ENCODE assay signal across 8 cellular contexts in genomic region chr10:102648889-102649752, GRCh38. TPM values are rescaled to one million over a fixed set of nuclear protein-coding genes. Genes with fewer than 3 reads are reported as not detected.
DNase-seq lines count a peak whose midpoint lies in the region; ATAC-seq, FAIRE-seq and TF ChIP-seq lines count a peak whose summit lies in the region.

No MANE protein-coding gene starts in this region.

- FAIRE-seq in GM19239 (lab: Jason Lieb, UNC): peak; percentile 37

- TF ChIP-seq POLR2A in sigmoid colon (IDR thresholded peaks at IDR 0.05): no peak

- peaks cover 10% of the 10 kb centered on the region for H3K36me3 Mint-ChIP-seq in activated naive CD4-positive, alpha-beta T cell treated with anti-CD3 and anti-CD28 coated beads for 36 hours (ENCODE audit: low read depth)

- H3K27me3 ChIP-seq in left ventricle myocardium inferior (ENCODE audit: low read depth) (no peaks in the 10 kb centered on the region), sigmoid colon (no peaks in the 10 kb centered on the region)

- DNase-seq in GM19239 (ENCODE audit: insufficient read length, low spot score) (no peak), left ventricle myocardium inferior (peak; percentile 47), sigmoid colon (no peak), cerebellum (ENCODE audit: low spot score) (no peak), NCI-H2107 (lab: John Stamatoyannopoulos, UW) (no peak), cortex of kidney (lab: John Stamatoyannopoulos, UW) (no peak), sciatic nerve (ENCODE audit: low spot score) (no peak)
- DNase-seq in activated naive CD4-positive, alpha-beta T cell treated with anti-CD3 and anti-CD28 coated beads for 36 hours: peak; percentile 61

- H3K4me1 ChIP-seq in left ventricle myocardium inferior (peaks cover 98% of the 10 kb centered on the region), sigmoid colon (peaks cover 0 to 80% (median 73%) of the 10 kb centered on the region in 4 donors)

- TF ChIP-seq CTCF in left ventricle myocardium inferior (IDR thresholded peaks at IDR 0.05; ENCODE audit: borderline replicate concordance) (no peak), sigmoid colon (IDR thresholded peaks at IDR 0.05) (no peak)

- H3K4me3 ChIP-seq in left ventricle myocardium inferior: peak overlapping the region; percentile 82
- H3K4me3 ChIP-seq in sigmoid colon: peak overlapping the region; percentile 4 to 97 (median 52)

- intact Hi-C loops in activated naive CD4-positive, alpha-beta T cell treated with anti-CD3 and anti-CD28 coated beads for 36 hours (cut with micrococcal nuclease): loop anchor here (5.0 to 10.0 kb wide), 5 partner anchors 197 to 1294 kb away; partner anchors contain the start of genes BTRC, C10orf95, NT5C2 and TAF5
- intact Hi-C loops in left ventricle myocardium inferior (cut with micrococcal nuclease): no loop called here
- intact Hi-C loops in sigmoid colon (cut with DNase I): loop anchor here (10.0 kb wide), 1 partner anchor 254 kb away; the partner anchor contains the start of gene NFKB2
- intact Hi-C loops in sciatic nerve (cut with DNase I): loop anchor here (10.0 kb wide), 1 partner anchor 66 kb away; the partner anchor contains the start of genes ARL3 and SFXN2

- WGBS in sigmoid colon, 2 donors: 30 to 40% methylated on average over 25 of the region's 25 CpGs

- CTCF ChIA-PET in activated naive CD4-positive, alpha-beta T cell treated with anti-CD3 and anti-CD28 coated beads for 36 hours (lab: Charles Lee): interaction anchor here (0.6 to 1.4 kb wide), 2 partner anchors 21 to 23 kb away, joined by 4 to 5 read pairs; no protein-coding TSS in a partner anchor

- ATAC-seq in sciatic nerve: no peak

- H3K9me3 ChIP-seq in left ventricle myocardium inferior (replicated peaks) (no peaks in the 10 kb centered on the region), sigmoid colon (no peaks in the 10 kb centered on the region)

- H3K27ac Mint-ChIP-seq in activated naive CD4-positive, alpha-beta T cell treated with anti-CD3 and anti-CD28 coated beads for 36 hours: peak overlapping the region; percentile 68

- H3K27me3 Mint-ChIP-seq in activated naive CD4-positive, alpha-beta T cell treated with anti-CD3 and anti-CD28 coated beads for 36 hours (ENCODE audit: low read depth): no peaks in the 10 kb centered on the region

- H3K9me3 Mint-ChIP-seq in activated naive CD4-positive, alpha-beta T cell treated with anti-CD3 and anti-CD28 coated beads for 36 hours: no peaks in the 10 kb centered on the region

- H3K36me3 ChIP-seq in left ventricle myocardium inferior: peaks cover 14% of the 10 kb centered on the region
- peaks cover 0 to 18% (median 5%) of the 10 kb centered on the region in 4 donors for H3K36me3 ChIP-seq in sigmoid colon

- H3K27ac ChIP-seq in left ventricle myocardium inferior (replicated peaks) (peak overlapping the region; percentile 99), sigmoid colon (peak overlapping the region; percentile 67 to 100 (median 95))

- TF ChIP-seq EP300 in sigmoid colon (IDR thresholded peaks at IDR 0.05): no peak

- H3K4me3 Mint-ChIP-seq in activated naive CD4-positive, alpha-beta T cell treated with anti-CD3 and anti-CD28 coated beads for 36 hours: peak overlapping the region; percentile 22

- H3K4me1 Mint-ChIP-seq in activated naive CD4-positive, alpha-beta T cell treated with anti-CD3 and anti-CD28 coated beads for 36 hours (ENCODE audit: low read depth): peaks cover 73% of the 10 kb centered on the region

RNA-seq across cellular contexts. Expression of gene TRIM8, which starts 4.8 kb away (rescaled TPM):
- 10 to 100 TPM; 18.8 to 20.0 TPM for total RNA-seq in activated naive CD4-positive, alpha-beta T cell treated with anti-CD3 and anti-CD28 coated beads for 36 hours
- 95.1 TPM for total RNA-seq in left ventricle myocardium inferior
- 10 to 100 TPM; 58.9 to 88.6 (median 67.1) TPM for total RNA-seq in sigmoid colon
- 10 to 100 TPM; 25.0 to 53.0 (median 46.8) TPM for polyA plus RNA-seq in sigmoid colon
- total RNA-seq in cerebellum: 50.3 TPM
- total RNA-seq in sciatic nerve: 164 TPM

Comparison
In these comparisons a context has a peak if more than half of its experiments do, and no peak if none do; other contexts are left out.
1. DNase-seq: peak in activated naive CD4-positive, alpha-beta T cell treated with anti-CD3 and anti-CD28 coated beads for 36 hours (single experiment) and left ventricle myocardium inferior (single experiment); none in GM19239 (single experiment), sigmoid colon (single experiment), cerebellum (single experiment), NCI-H2107 (single experiment), cortex of kidney (single experiment) and sciatic nerve (single experiment).